In the genomic region with DNA sequence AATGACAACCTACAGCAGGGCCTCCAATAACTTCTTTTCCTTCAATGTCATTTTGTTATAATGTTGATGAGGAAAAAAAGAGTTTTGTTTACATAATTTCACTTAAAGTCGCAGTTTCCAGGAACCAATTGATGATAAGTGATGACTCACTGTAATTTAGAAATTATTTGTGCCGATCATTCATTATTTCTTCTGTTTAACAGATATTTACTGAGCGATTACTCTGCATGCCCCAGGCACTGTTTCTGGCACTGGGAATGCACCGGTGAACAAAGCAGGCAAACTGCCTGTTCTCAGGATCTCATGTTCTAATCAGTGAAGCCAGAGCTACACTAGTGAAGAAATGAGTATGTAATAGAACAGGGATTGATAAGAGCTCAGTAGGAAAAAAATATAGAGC, we compare ENCODE assay signal across 31 cellular contexts.
"Had no signal": no experiment of that assay in that cellular context is flagged by ENCODE, and none has a peak within 500 bp of the region (broad histone marks: within the 10 kb centered on the region; RNA-seq: fewer than 3 reads in every experiment).

No MANE protein-coding gene starts in this region.

- H3K27me3 Mint-ChIP-seq: activated naive CD8-positive, alpha-beta T cell; stimulated activated memory B cell treated with anti-CD40 and anti-IgM and Interleukin-4, amounts not matched to agents 10 μg/mL and 1 μg/mL and 100 μg/mL, for 72 hours; stimulated activated naive CD8-positive, alpha-beta T cell treated with anti-CD3 and anti-CD28 coated beads, Interleukin-15, amount 100 ng/mL, for 72 hours; type B pancreatic cell had no signal

- H3K9ac ChIP-seq: neural progenitor cell, parathyroid adenoma had no signal

- H3K27me3 ChIP-seq: body of pancreas, dorsolateral prefrontal cortex, neural progenitor cell, uterus had no signal

- H3K36me3 ChIP-seq: neural progenitor cell, uterus had no signal

- H3K27ac Mint-ChIP-seq: activated naive CD8-positive, alpha-beta T cell; memory B cell; natural killer cell; neural progenitor cell; stimulated activated memory B cell treated with anti-CD40 and anti-IgM and Interleukin-4, amounts not matched to agents 10 μg/mL and 1 μg/mL and 100 μg/mL, for 72 hours; stimulated activated naive CD8-positive, alpha-beta T cell treated with anti-CD3 and anti-CD28 coated beads, Interleukin-15, amount 100 ng/mL, for 72 hours; type B pancreatic cell had no signal

- H3K9me3 Mint-ChIP-seq: memory B cell; natural killer cell; stimulated activated memory B cell treated with anti-CD40 and anti-IgM and Interleukin-4, amounts not matched to agents 10 μg/mL and 1 μg/mL and 100 μg/mL, for 72 hours; stimulated activated naive CD8-positive, alpha-beta T cell treated with anti-CD3 and anti-CD28 coated beads, Interleukin-15, amount 100 ng/mL, for 72 hours; type B pancreatic cell had no signal

- H3K27ac ChIP-seq: body of pancreas, coronary artery, dorsolateral prefrontal cortex, neural progenitor cell, parathyroid adenoma, psoas muscle, uterus had no signal

- DNase-seq: activated CD4-positive, alpha-beta T cell treated with anti-CD3 and anti-CD28 coated beads for 4 hours; activated CD4-positive, alpha-beta T cell treated with anti-CD3 and anti-CD28 coated beads, Interleukin-2, amount 50 U/mL, for 4 hours; activated CD4-positive, CD25-positive, alpha-beta regulatory T cell; activated CD8-positive, alpha-beta memory T cell treated with anti-CD3 and anti-CD28 coated beads for 24 hours; activated effector memory CD4-positive, alpha-beta T cell treated with Interleukin-2 at 50 U/mL for 16 hours; activated naive CD4-positive, alpha-beta T cell treated with Interleukin-2 at 50 U/mL for 16 hours; aorta; body of pancreas; dorsolateral prefrontal cortex; effector memory CD4-positive, alpha-beta T cell; foreskin melanocyte; left cardiac atrium; left ventricle myocardium superior; natural killer cell; occipital lobe; psoas muscle; stimulated activated CD4-positive, alpha-beta T cell treated with anti-CD3 and anti-CD28 coated beads, Interleukin-1b, Interleukin-23, amount 100 ng/mL, for 48 hours; stimulated activated CD4-positive, alpha-beta T cell treated with anti-CD3 and anti-CD28 coated beads, Interleukin-4, amount 100 ng/mL, for 4 hours; stimulated activated CD8-positive, alpha-beta memory T cell treated with anti-CD3 and anti-CD28 coated beads, Interleukin-4, amount 100 ng/mL, for 48 hours; stimulated activated naive CD8-positive, alpha-beta T cell treated with anti-CD3 and anti-CD28 coated beads, Interleukin-15, amount 100 ng/mL, for 72 hours; substantia nigra; uterus had no signal

- H3K4me3 ChIP-seq: body of pancreas, coronary artery, dorsolateral prefrontal cortex, neural progenitor cell, psoas muscle, smooth muscle cell, uterus had no signal

- H3K4me1 ChIP-seq: body of pancreas, parathyroid adenoma, psoas muscle, uterus had no signal

- H3K4me2 ChIP-seq: neural progenitor cell, smooth muscle cell had no signal

- H2AFZ ChIP-seq: neural progenitor cell, parathyroid adenoma had no signal

- H3K79me2 ChIP-seq: parathyroid adenoma had no signal

- H3K36me3 Mint-ChIP-seq: activated naive CD8-positive, alpha-beta T cell; memory B cell; natural killer cell; neural progenitor cell; stimulated activated memory B cell treated with anti-CD40 and anti-IgM and Interleukin-4, amounts not matched to agents 10 μg/mL and 1 μg/mL and 100 μg/mL, for 72 hours; type B pancreatic cell had no signal

- H3K4me1 Mint-ChIP-seq: memory B cell; natural killer cell; stimulated activated memory B cell treated with anti-CD40 and anti-IgM and Interleukin-4, amounts not matched to agents 10 μg/mL and 1 μg/mL and 100 μg/mL, for 72 hours; stimulated activated naive CD8-positive, alpha-beta T cell treated with anti-CD3 and anti-CD28 coated beads, Interleukin-15, amount 100 ng/mL, for 72 hours had no signal

- ATAC-seq: body of pancreas; left cardiac atrium; left ventricle myocardium superior; natural killer cell; psoas muscle; stimulated activated memory B cell treated with anti-CD40 and anti-IgM and Interleukin-4, amounts not matched to agents 10 μg/mL and 1 μg/mL and 100 μg/mL, for 72 hours; stimulated activated naive CD8-positive, alpha-beta T cell treated with anti-CD3 and anti-CD28 coated beads, Interleukin-15, amount 100 ng/mL, for 72 hours had no signal

- H3K9me3 ChIP-seq: body of pancreas, psoas muscle, uterus had no signal

- FAIRE-seq: islet of Langerhans had no signal

- H3K4me3 Mint-ChIP-seq: activated naive CD8-positive, alpha-beta T cell; memory B cell; natural killer cell; neural progenitor cell; stimulated activated memory B cell treated with anti-CD40 and anti-IgM and Interleukin-4, amounts not matched to agents 10 μg/mL and 1 μg/mL and 100 μg/mL, for 72 hours; stimulated activated naive CD8-positive, alpha-beta T cell treated with anti-CD3 and anti-CD28 coated beads, Interleukin-15, amount 100 ng/mL, for 72 hours; type B pancreatic cell had no signal
